Comparison of ENCODE assay signal across 12 cellular contexts in the genomic region with DNA sequence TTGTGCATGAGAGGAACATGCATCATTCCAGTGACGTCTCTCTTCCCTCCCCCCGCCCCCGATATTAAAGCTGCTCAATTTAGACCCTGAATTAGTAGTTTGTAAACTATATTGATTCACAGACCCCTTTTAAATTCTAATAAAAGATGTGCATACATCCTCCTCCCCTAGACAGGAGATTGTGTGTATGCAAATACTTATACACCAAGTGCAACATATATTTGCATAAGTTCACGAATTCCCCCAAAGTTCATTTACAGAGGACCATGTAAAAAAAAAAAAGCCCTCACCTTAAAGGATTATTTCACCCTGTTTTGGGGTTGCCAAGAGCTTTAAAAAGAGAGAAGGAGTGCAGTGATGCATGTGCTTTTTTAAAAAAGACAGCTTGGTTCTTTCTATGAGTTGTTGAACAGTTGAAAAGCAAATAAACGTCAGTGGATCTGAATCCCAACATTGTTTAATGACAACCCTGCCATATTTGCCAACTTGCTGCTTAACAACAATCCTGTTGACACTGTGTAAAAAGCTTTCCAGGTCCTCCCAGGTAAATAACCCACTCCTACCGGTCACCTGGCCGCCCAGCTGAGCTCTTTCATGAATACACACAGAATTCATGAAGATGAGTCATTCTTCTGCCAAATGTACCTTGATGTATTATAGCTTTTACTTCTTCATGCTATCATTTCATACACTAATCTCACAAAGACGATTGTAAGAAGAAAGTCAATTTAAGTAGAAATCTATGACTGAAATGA.
DNase-seq lines count a peak whose midpoint lies in the region; ATAC-seq and TF ChIP-seq lines count a peak whose summit lies in the region.
"Had no signal": no experiment of that assay in that cellular context is flagged by ENCODE, and none has a peak within 500 bp of the region (broad histone marks: within the 10 kb centered on the region; RNA-seq: fewer than 3 reads in every experiment).

No MANE protein-coding gene starts in this region.

- POLR2A ChIA-PET in PC-3 (lab: Charles Lee; ENCODE audit: unreplicated experiment): interaction anchor here (0.6 to 0.7 kb wide), 2 partner anchors 28 to 179 kb away, joined by 3 read pairs; no protein-coding TSS in a partner anchor

- no peak overlapping the region for H3K4me3 Mint-ChIP-seq in T-helper 17 cell
- H3K4me3 Mint-ChIP-seq: nephron progenitor cell had no signal

- no peaks in the 10 kb centered on the region for H3K36me3 ChIP-seq in PC-3 (ENCODE audit: low read depth, low read length)

- H3K4me2 ChIP-seq in PC-3 (ENCODE audit: low read length): peak overlapping the region; percentile 70

- peak; percentile 86 for ATAC-seq in PC-3
- ATAC-seq in GM18519 (IDR thresholded peaks at IDR 0.05; ENCODE audit: low FRiP score, unreplicated experiment): no peak
- no peak for ATAC-seq in T-helper 17 cell
- no peak for ATAC-seq in omental fat pad (ENCODE audit: low FRiP score)

- TF ChIP-seq CTCF in C4-2B (conservative IDR thresholded peaks at IDR 0.05) (no peak), PC-3 (conservative IDR thresholded peaks at IDR 0.05; ENCODE audit: low read depth, low read length) (no peak), omental fat pad (IDR thresholded peaks at IDR 0.05) (no peak)

- intact Hi-C loops in PC-3 (cut with micrococcal nuclease): loop anchor here (1.0 to 2.0 kb wide), 3 partner anchors 28 to 213 kb away; no protein-coding TSS in a partner anchor

- no peaks in the 10 kb centered on the region for H3K27me3 Mint-ChIP-seq in T-helper 17 cell

- peak overlapping the region; percentile 50 for H3K9ac ChIP-seq in PC-3 (ENCODE audit: low read length)

- H3K79me2 ChIP-seq in PC-3 (ENCODE audit: low read length): no peaks in the 10 kb centered on the region

- no peaks in the 10 kb centered on the region for H3K4me1 Mint-ChIP-seq in T-helper 17 cell

- CTCF ChIA-PET in PC-3 (lab: Charles Lee): interaction anchor here (0.5 to 0.8 kb wide), 2 partner anchors 48 to 140 kb away, joined by 3 to 5 read pairs; no protein-coding TSS in a partner anchor

- H3K27ac ChIP-seq in C4-2B: peak overlapping the region; percentile 42
- H3K27ac ChIP-seq in PC-3 (ENCODE audit: low read length): peak overlapping the region; percentile 89

- BruUV-seq in PC-3 (replicated peaks; lab: Mats Ljungman, UMichigan): no TSS peak

- no peaks in the 10 kb centered on the region for H3K36me3 Mint-ChIP-seq in T-helper 17 cell (ENCODE audit: low read depth)

- H2AFZ ChIP-seq in PC-3 (ENCODE audit: low read length): peak overlapping the region; percentile 17; the same call in 1 of the 2 replicates

- no peaks in the 10 kb centered on the region for H3K27me3 ChIP-seq in PC-3 (ENCODE audit: low read length)

- peak; percentile 80 for DNase-seq in NCI-H1417 treated with DMSO at 0.1 percent for 48 hours (lab: John Stamatoyannopoulos, UW)
- DNase-seq in PC-3: peak; percentile 95
- peak; percentile 60 for DNase-seq in islet precursor cell
- no peak for DNase-seq in GM19240 (ENCODE audit: insufficient read length, low spot score)
- no peak for DNase-seq in T-helper 17 cell
- no peak for DNase-seq in omental fat pad (ENCODE audit: low spot score)
- DNase-seq: activated CD4-positive, CD25-positive, alpha-beta regulatory T cell; hippocampal formation; stimulated activated CD4-positive, alpha-beta T cell treated with anti-CD3 and anti-CD28 coated beads, Interleukin-2, amount 100 ng/mL, for 48 hours had no signal

- H4K20me1 ChIP-seq in PC-3 (ENCODE audit: low read length): no peaks in the 10 kb centered on the region

- H3K27ac Mint-ChIP-seq in T-helper 17 cell: no peak overlapping the region

- no peaks in the 10 kb centered on the region for H3K9me2 ChIP-seq in PC-3 (replicated peaks; ENCODE audit: low read length)

- H3K9me3 ChIP-seq in PC-3 (ENCODE audit: low read length): no peaks in the 10 kb centered on the region
- H3K9me3 ChIP-seq in T-helper 17 cell (ENCODE audit: control insufficient read depth, low read length, poor library complexity, severe bottlenecking): no peaks in the 10 kb centered on the region

- no peaks in the 10 kb centered on the region for H3F3A ChIP-seq in PC-3 (ENCODE audit: low read length, unreplicated experiment)

- peak overlapping the region; percentile 28; the same call in 1 of the 2 replicates for H3K4me3 ChIP-seq in PC-3 (ENCODE audit: low read length)

- H3K4me1 ChIP-seq in PC-3 (ENCODE audit: insufficient read depth, low read length): peaks cover 32% of the 10 kb centered on the region

Comparison
In these comparisons a context has a peak if more than half of its experiments do, and no peak if none do; other contexts are left out.
1. DNase-seq: peak in NCI-H1417 treated with DMSO at 0.1 percent for 48 hours (single experiment), PC-3 (single experiment) and islet precursor cell (single experiment); none in GM19240 (single experiment), T-helper 17 cell (0 of 3) and omental fat pad (single experiment).